8 cellular contexts compared by ENCODE assay signal in genomic region chr3:126703512-126704493, GRCh38. TPM values are rescaled to one million over a fixed set of nuclear protein-coding genes. Genes with fewer than 3 reads are reported as not detected.
A peak's percentile ranks its signal among the peaks of the same experiment; 100 is the strongest.
DNase-seq lines count a peak whose midpoint lies in the region; ATAC-seq, FAIRE-seq and TF ChIP-seq lines count a peak whose summit lies in the region.

CHCHD6 (plus strand) TSS chr3:126704240; CDS start chr3:126704313, 73 bp downstream.

- H3K27ac ChIP-seq in KOPT-K1 (ENCODE audit: low read depth, low read length, poor library complexity, severe bottlenecking) = peak within 1 kb of the TSS; percentile 56
- H3K27ac ChIP-seq in esophagus squamous epithelium = peak within 1 kb of the TSS in 3 of 4 donors; percentile 36 to 54 (median 36)

- H3K36me3 ChIP-seq in KOPT-K1 (ENCODE audit: insufficient read depth, low read length) (no peaks in the 10 kb centered on the region), esophagus squamous epithelium (no peaks in the 10 kb centered on the region)

- DNase-seq in DMS79 (lab: John Stamatoyannopoulos, UW) (peak; percentile 85), RCC 7860 (ENCODE audit: low spot score) (peak; percentile 91), activated T-helper 1 cell treated with Interleukin-2 at 50 U/mL for 16 hours (ENCODE audit: low read depth) (peak; percentile 93), esophagus squamous epithelium (lab: John Stamatoyannopoulos, UW) (peak; percentile 74), myocyte (ENCODE audit: low read depth) (peak; percentile 95)
- peak; percentile 94 for DNase-seq in stimulated activated CD8-positive, alpha-beta memory T cell treated with anti-CD3 and anti-CD28 coated beads, Interleukin-7, amount 100 ng/mL, for 4 hours (ENCODE audit: low read depth in 2 of 2)

- peak; percentile 77 for FAIRE-seq in RCC 7860 (lab: Jason Lieb, UNC)

- peak within 1 kb of the TSS; percentile 69 to 91 (median 87) for H3K4me3 ChIP-seq in esophagus squamous epithelium

- 20 to 25% methylated on average over 8 to 12 of the region's 69 CpGs for WGBS in esophagus squamous epithelium, 2 donors

- peaks cover 8% of the 10 kb centered on the region for H3K9me3 ChIP-seq in KOPT-K1 (ENCODE audit: insufficient read depth, low read length, poor library complexity, severe bottlenecking)
- H3K9me3 ChIP-seq in esophagus squamous epithelium = no peaks in the 10 kb centered on the region

- ATAC-seq in GM21786 (IDR thresholded peaks at IDR 0.05; ENCODE audit: unreplicated experiment) = peak; percentile 96

- H3K4me1 ChIP-seq in esophagus squamous epithelium = peaks cover 9 to 20% (median 10%) of the 10 kb centered on the region in 3 donors

- TF ChIP-seq POLR2A in esophagus squamous epithelium (IDR thresholded peaks at IDR 0.05) = no peak

- intact Hi-C loops in esophagus squamous epithelium (cut with DNase I) = no loop called here

- peaks cover 0 to 17% (median 0%) of the 10 kb centered on the region in 4 donors for H3K27me3 ChIP-seq in esophagus squamous epithelium

- TF ChIP-seq CTCF in esophagus squamous epithelium (IDR thresholded peaks at IDR 0.05) = peak in 2 of 6 experiments; percentile 9 to 25

RNA-seq across cellular contexts. Expression of gene CHCHD6, which starts in this region (rescaled TPM):
- total RNA-seq in esophagus squamous epithelium (10 to 100 TPM in 3 of 4 donors, 1 to 10 TPM in 1; 7.5 to 21.9 (median 16.3) TPM), myocyte (11.8 and 21.9 TPM in 2 replicates)
- 37.7 TPM for polyA plus RNA-seq in myocyte (2012)

Comparison
In these comparisons a context has a peak if more than half of its experiments do, and no peak if none do; other contexts are left out.
1. Peak in every context shown above with its lines: DNase-seq, ATAC-seq, H3K4me3 ChIP-seq and H3K27ac ChIP-seq.